Comparison of ENCODE assay signal across 8 cellular contexts in genomic region chr2:158600155-158600802, GRCh38.
DNase-seq lines count a peak whose midpoint lies in the region; FAIRE-seq and TF ChIP-seq lines count a peak whose summit lies in the region.
"Had no signal": no experiment of that assay in that cellular context is flagged by ENCODE, and none has a peak within 500 bp of the region (broad histone marks: within the 10 kb centered on the region; RNA-seq: fewer than 3 reads in every experiment).

No MANE protein-coding gene starts in this region.

- intact Hi-C loops in kidney (cut with DNase I): no loop called here

- no peak for FAIRE-seq in bronchial epithelial cell (lab: Jason Lieb, UNC)
- peak; percentile 62 for FAIRE-seq in kidney (lab: Jason Lieb, UNC)

- peak; percentile 94 for DNase-seq in LHCN-M2 (ENCODE audit: low read depth)
- peak; percentile 94 for DNase-seq in bronchial epithelial cell (ENCODE audit: low read depth)
- no peak for DNase-seq in kidney
- DNase-seq in ureter (ENCODE audit: low spot score): peak; percentile 63
- no peak for DNase-seq in NCI-H1105 (lab: John Stamatoyannopoulos, UW)
- no peak for DNase-seq in BE2C
- DNase-seq in NCI-H1092 (lab: John Stamatoyannopoulos, UW): no peak
- DNase-seq: activated effector memory CD4-positive, alpha-beta T cell treated with anti-CD3 and anti-CD28 coated beads, Interleukin-2, amount 50 U/mL, for 16 hours had no signal

- peaks cover 3% of the 10 kb centered on the region for H3K36me3 ChIP-seq in bronchial epithelial cell (ENCODE audit: control insufficient read depth, insufficient read depth, low read length)
- peaks cover 3 to 4% of the 10 kb centered on the region in 2 donors for H3K36me3 ChIP-seq in kidney (ENCODE audit: control insufficient read depth in 1 of 2, insufficient read depth in 2 of 2, low read length in 2 of 2)
- no peaks in the 10 kb centered on the region for H3K36me3 ChIP-seq in BE2C

- no peaks in the 10 kb centered on the region for H3K4me1 ChIP-seq in kidney (ENCODE audit: control insufficient read depth in 1 of 2, insufficient read depth in 1 of 2, low read depth in 1 of 2, low read length in 2 of 2)
- H3K4me1 ChIP-seq in BE2C: no peaks in the 10 kb centered on the region

- H3K27me3 ChIP-seq in bronchial epithelial cell (ENCODE audit: control insufficient read depth, insufficient read depth, low read length): no peaks in the 10 kb centered on the region
- H3K27me3 ChIP-seq in BE2C: no peaks in the 10 kb centered on the region

- TF ChIP-seq CTCF in bronchial epithelial cell (IDR thresholded peaks at IDR 0.05; ENCODE audit: insufficient read depth, low read length, severe bottlenecking): no peak
- no peak for TF ChIP-seq CTCF in kidney (IDR thresholded peaks at IDR 0.05; ENCODE audit: borderline replicate concordance, extremely low read depth, insufficient read depth)
- TF ChIP-seq CTCF in BE2C (IDR thresholded peaks at IDR 0.05; ENCODE audit: low read depth, low read length): no peak

- H3K9me3 ChIP-seq in kidney (ENCODE audit: control insufficient read depth in 1 of 2, low read length in 2 of 2): no peaks in the 10 kb centered on the region
- no peaks in the 10 kb centered on the region for H3K9me3 ChIP-seq in BE2C

- H3K27ac ChIP-seq in kidney (ENCODE audit: low read depth in 2 of 2, low read length in 2 of 2): no peak overlapping the region

- H3K4me3 ChIP-seq in bronchial epithelial cell (ENCODE audit: low read depth, low read length): no peak overlapping the region
- no peak overlapping the region for H3K4me3 ChIP-seq in kidney (ENCODE audit: low read length in 2 of 2)
- H3K4me3 ChIP-seq in BE2C (ENCODE audit: low read depth, low read length): no peak overlapping the region

- H3K9ac ChIP-seq in kidney (ENCODE audit: low read length in 2 of 2): no peak overlapping the region

Comparison
In these comparisons a context has a peak if more than half of its experiments do, and no peak if none do; other contexts are left out.
1. DNase-seq: peak in LHCN-M2 (single experiment), bronchial epithelial cell (single experiment) and ureter (single experiment); none in kidney (single experiment), NCI-H1105 (single experiment), BE2C (single experiment) and NCI-H1092 (single experiment).